In the genomic region with DNA sequence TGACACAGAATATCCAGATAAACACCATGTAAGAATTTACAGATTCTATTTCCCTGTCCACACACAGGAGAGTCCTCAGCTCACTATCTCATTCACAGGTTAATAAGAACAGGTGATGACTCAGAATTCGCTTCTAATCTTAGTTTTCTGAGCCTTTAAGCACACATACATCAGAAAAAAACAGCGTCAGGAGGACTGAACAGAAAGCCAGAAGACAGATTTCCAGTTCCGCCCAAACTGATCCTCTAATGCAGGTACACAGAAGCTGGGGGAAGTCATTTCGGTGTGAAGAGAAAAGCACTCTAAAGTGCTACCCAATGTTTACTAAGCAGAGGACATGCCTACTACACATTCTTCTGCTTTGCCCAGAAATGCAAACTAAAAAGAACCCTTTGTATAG, we compare ENCODE assay signal across 8 cellular contexts. TPM values are rescaled to one million over a fixed set of nuclear protein-coding genes. Genes with fewer than 3 reads are reported as not detected.
DNase-seq lines count a peak whose midpoint lies in the region; ATAC-seq and TF ChIP-seq lines count a peak whose summit lies in the region.

No MANE protein-coding gene starts in this region.

- ATAC-seq in stimulated activated effector memory CD8-positive, alpha-beta T cell treated with anti-CD3 and anti-CD28 coated beads, Interleukin-12 subunit alpha, Interleukin-12 subunit beta, amount 100 ng/mL, for 72 hours: peak; percentile 39
- ATAC-seq in GM21526 (IDR thresholded peaks at IDR 0.05; ENCODE audit: low FRiP score, unreplicated experiment) (no peak), HG03521 (IDR thresholded peaks at IDR 0.05; ENCODE audit: unreplicated experiment) (no peak)

- H3K4me3 Mint-ChIP-seq in stimulated activated effector memory CD8-positive, alpha-beta T cell treated with anti-CD3 and anti-CD28 coated beads, Interleukin-12 subunit alpha, Interleukin-12 subunit beta, amount 100 ng/mL, for 72 hours: peak overlapping the region; percentile 93

- TF ChIP-seq CTCF in VCaP (conservative IDR thresholded peaks at IDR 0.05): no peak

- DNase-seq in activated naive CD4-positive, alpha-beta T cell treated with Interleukin-2 at 50 U/mL for 16 hours: peak; percentile 30
- DNase-seq in activated naive CD4-positive, alpha-beta T cell treated with anti-CD3 and anti-CD28 coated beads, Interleukin-2, amount 50 U/mL, for 16 hours: no peak
- DNase-seq in germinal center (ENCODE audit: low spot score): peak; percentile 7
- no peak for DNase-seq in stimulated activated effector memory CD8-positive, alpha-beta T cell treated with anti-CD3 and anti-CD28 coated beads, Interleukin-12 subunit alpha, Interleukin-12 subunit beta, amount 100 ng/mL, for 72 hours (ENCODE audit: low spot score in 2 of 2)
- DNase-seq in mucosa of gallbladder (ENCODE audit: low spot score): no peak

- no peaks in the 10 kb centered on the region for H3K9me3 Mint-ChIP-seq in stimulated activated effector memory CD8-positive, alpha-beta T cell treated with anti-CD3 and anti-CD28 coated beads, Interleukin-12 subunit alpha, Interleukin-12 subunit beta, amount 100 ng/mL, for 72 hours

- H3K36me3 Mint-ChIP-seq in stimulated activated effector memory CD8-positive, alpha-beta T cell treated with anti-CD3 and anti-CD28 coated beads, Interleukin-12 subunit alpha, Interleukin-12 subunit beta, amount 100 ng/mL, for 72 hours: peaks cover 54% of the 10 kb centered on the region

- H3K27ac ChIP-seq in VCaP: peak overlapping the region; percentile 84

- H3K27ac Mint-ChIP-seq in stimulated activated effector memory CD8-positive, alpha-beta T cell treated with anti-CD3 and anti-CD28 coated beads, Interleukin-12 subunit alpha, Interleukin-12 subunit beta, amount 100 ng/mL, for 72 hours: peak overlapping the region; percentile 97

- peaks cover 68% of the 10 kb centered on the region for H3K4me1 Mint-ChIP-seq in stimulated activated effector memory CD8-positive, alpha-beta T cell treated with anti-CD3 and anti-CD28 coated beads, Interleukin-12 subunit alpha, Interleukin-12 subunit beta, amount 100 ng/mL, for 72 hours

RNA-seq across cellular contexts. Expression of a gene that starts 1.6 kb away (rescaled TPM):
- 103 TPM for total RNA-seq in mucosa of gallbladder

Comparison
In these comparisons a context has a peak if more than half of its experiments do, and no peak if none do; other contexts are left out.
1. DNase-seq: peak in activated naive CD4-positive, alpha-beta T cell treated with Interleukin-2 at 50 U/mL for 16 hours (single experiment) and germinal center (single experiment); none in activated naive CD4-positive, alpha-beta T cell treated with anti-CD3 and anti-CD28 coated beads, Interleukin-2, amount 50 U/mL, for 16 hours (single experiment), stimulated activated effector memory CD8-positive, alpha-beta T cell treated with anti-CD3 and anti-CD28 coated beads, Interleukin-12 subunit alpha, Interleukin-12 subunit beta, amount 100 ng/mL, for 72 hours (0 of 2) and mucosa of gallbladder (single experiment).